ENCODE assay signal across 16 cellular contexts in genomic region chr2:171393487-171393886, GRCh38. TPM values are rescaled to one million over a fixed set of nuclear protein-coding genes. Genes with fewer than 3 reads are reported as not detected.
DNase-seq lines count a peak whose midpoint lies in the region; ATAC-seq and TF ChIP-seq lines count a peak whose summit lies in the region.
"Had no signal": no experiment of that assay in that cellular context is flagged by ENCODE, and none has a peak within 500 bp of the region (broad histone marks: within the 10 kb centered on the region; RNA-seq: fewer than 3 reads in every experiment).

No MANE protein-coding gene starts in this region.

- H3K27ac Mint-ChIP-seq in naive B cell = no peak overlapping the region
- no peak overlapping the region for H3K27ac Mint-ChIP-seq in activated CD4-positive, alpha-beta memory T cell treated with anti-CD3 and anti-CD28 coated beads, Interleukin-2, amount 10 ng/mL, durations not matched to agents 7 days and 5 days

- H3K9me3 ChIP-seq in Karpas-422 (ENCODE audit: low read length) (no peaks in the 10 kb centered on the region), OCI-LY7 (ENCODE audit: low read length) (no peaks in the 10 kb centered on the region)
- H3K9me3 ChIP-seq: BLaER1, Caco-2 had no signal

- H3K27me3 ChIP-seq in Karpas-422 (ENCODE audit: low read length) = no peaks in the 10 kb centered on the region
- H3K27me3 ChIP-seq: BLaER1 had no signal

- CTCF ChIA-PET in OCI-LY7 (lab: Charles Lee; ENCODE audit: unreplicated experiment) = interaction anchor here (0.6 kb wide), 1 partner anchor 21 kb away, joined by 3 read pairs; no protein-coding TSS in a partner anchor
- CTCF ChIA-PET in activated CD4-positive, alpha-beta memory T cell treated with anti-CD3 and anti-CD28 coated beads, Interleukin-2, amount 10 ng/mL, durations not matched to agents 7 days and 5 days (lab: Charles Lee) = interaction anchor here (0.6 to 1.4 kb wide), 2 partner anchors 23 to 66 kb away, joined by 3 to 4 read pairs; no protein-coding TSS in a partner anchor

- H3K4me3 ChIP-seq in Karpas-422 (ENCODE audit: low read length) (no peak overlapping the region), OCI-LY7 (ENCODE audit: low read depth, low read length, poor library complexity, severe bottlenecking) (no peak overlapping the region)
- H3K4me3 ChIP-seq: BLaER1, GM12878, GM23338 had no signal

- no peak overlapping the region for H3K4me3 Mint-ChIP-seq in naive B cell
- H3K4me3 Mint-ChIP-seq in activated CD4-positive, alpha-beta memory T cell treated with anti-CD3 and anti-CD28 coated beads, Interleukin-2, amount 10 ng/mL, durations not matched to agents 7 days and 5 days = no peak overlapping the region
- H3K4me3 Mint-ChIP-seq: CD8-positive, alpha-beta memory T cell; GM23338; H9 had no signal

- H3K9me2 ChIP-seq in Karpas-422 (replicated peaks; ENCODE audit: insufficient read depth, low read length) (no peaks in the 10 kb centered on the region), OCI-LY7 (ENCODE audit: insufficient read depth, low read length) (no peaks in the 10 kb centered on the region)

- H3K27me3 Mint-ChIP-seq in naive B cell = no peaks in the 10 kb centered on the region
- H3K27me3 Mint-ChIP-seq in activated CD4-positive, alpha-beta memory T cell treated with anti-CD3 and anti-CD28 coated beads, Interleukin-2, amount 10 ng/mL, durations not matched to agents 7 days and 5 days = no peaks in the 10 kb centered on the region
- H3K27me3 Mint-ChIP-seq: CD8-positive, alpha-beta memory T cell had no signal

- peaks cover 23% of the 10 kb centered on the region for H3K4me1 ChIP-seq in Karpas-422 (ENCODE audit: low read length)
- H3K4me1 ChIP-seq in OCI-LY7 (ENCODE audit: insufficient read depth, low read length, poor library complexity, severe bottlenecking) = peaks cover 59% of the 10 kb centered on the region
- H3K4me1 ChIP-seq: Caco-2 had no signal

- peaks cover 0 to 6% (median 0%) of the 10 kb centered on the region in 7 donors for H3K9me3 Mint-ChIP-seq in naive B cell
- peaks cover 3% of the 10 kb centered on the region for H3K9me3 Mint-ChIP-seq in activated CD4-positive, alpha-beta memory T cell treated with anti-CD3 and anti-CD28 coated beads, Interleukin-2, amount 10 ng/mL, durations not matched to agents 7 days and 5 days

- intact Hi-C loops in OCI-LY7 (cut with micrococcal nuclease; ENCODE audit: unreplicated experiment) = no loop called here

- BruUV-seq in OCI-LY7 (replicated peaks; lab: Mats Ljungman, UMichigan) = no TSS peak

- peaks cover 0 to 5% of the 10 kb centered on the region in 2 donors for H3K36me3 Mint-ChIP-seq in naive B cell
- H3K36me3 Mint-ChIP-seq in activated CD4-positive, alpha-beta memory T cell treated with anti-CD3 and anti-CD28 coated beads, Interleukin-2, amount 10 ng/mL, durations not matched to agents 7 days and 5 days (ENCODE audit: low read depth) = peaks cover 5% of the 10 kb centered on the region

- TF ChIP-seq CTCF in OCI-LY7 (conservative IDR thresholded peaks at IDR 0.05; ENCODE audit: low read length) = no peak

- no peak overlapping the region for H3K9ac ChIP-seq in Karpas-422 (ENCODE audit: low read length)
- H3K9ac ChIP-seq: BLaER1 had no signal

- H3K4me2 ChIP-seq in Karpas-422 (ENCODE audit: low read depth, low read length, poor library complexity, severe bottlenecking) = no peak overlapping the region
- peak overlapping the region; percentile 35; the same call in 1 of the 2 replicates for H3K4me2 ChIP-seq in OCI-LY7 (ENCODE audit: low read length)
- H3K4me2 ChIP-seq: BLaER1, GM23338 had no signal

- H3K79me2 ChIP-seq in Karpas-422 (ENCODE audit: low read length) (0 out of 2 replicates have a peak, but pooled peaks cover 5% of the 10 kb centered on the region), OCI-LY7 (ENCODE audit: insufficient read depth, low read depth, low read length) (peaks cover 16% of the 10 kb centered on the region; the same call in 1 of the 2 replicates)

- peak; percentile 49 to 53 for ATAC-seq in naive B cell (ENCODE audit: low read depth in 2 of 2)
- ATAC-seq: GM12878, GM23338 had no signal

- peaks cover 22 to 34% (median 31%) of the 10 kb centered on the region in 3 donors for H3K4me1 Mint-ChIP-seq in naive B cell
- peaks cover 19% of the 10 kb centered on the region for H3K4me1 Mint-ChIP-seq in activated CD4-positive, alpha-beta memory T cell treated with anti-CD3 and anti-CD28 coated beads, Interleukin-2, amount 10 ng/mL, durations not matched to agents 7 days and 5 days

- POLR2A ChIA-PET in OCI-LY7 (lab: Charles Lee) = interaction anchor here (0.7 to 5.3 kb wide), 11 partner anchors 7 to 389 kb away, joined by 3 to 35 read pairs (median 4); no protein-coding TSS in a partner anchor
- POLR2A ChIA-PET in activated CD4-positive, alpha-beta memory T cell treated with anti-CD3 and anti-CD28 coated beads, Interleukin-2, amount 10 ng/mL, durations not matched to agents 7 days and 5 days (lab: Charles Lee) = no interaction called here

- H3K36me3 ChIP-seq in Karpas-422 (ENCODE audit: insufficient read depth, low read length) (no peaks in the 10 kb centered on the region), OCI-LY7 (ENCODE audit: insufficient read depth, low read length) (peaks cover 4% of the 10 kb centered on the region)
- H3K36me3 ChIP-seq: BLaER1 had no signal

- H4K20me1 ChIP-seq in Karpas-422 (ENCODE audit: insufficient read depth, low read depth, low read length) (no peaks in the 10 kb centered on the region), OCI-LY7 (ENCODE audit: insufficient read depth, low read length) (no peaks in the 10 kb centered on the region)
- H4K20me1 ChIP-seq: BLaER1 had no signal

- peak; percentile 31 for DNase-seq in DMS79 treated with DMSO at 0.1 percent for 48 hours (lab: John Stamatoyannopoulos, UW)
- peak; percentile 22 for DNase-seq in Karpas-422
- DNase-seq in OCI-LY7 (ENCODE audit: low spot score) = no peak
- no peak for DNase-seq in naive B cell
- DNase-seq in superior temporal gyrus (ENCODE audit: extremely low spot score) = no peak
- no peak for DNase-seq in NCI-H748 (lab: John Stamatoyannopoulos, UW; ENCODE audit: unreplicated experiment)
- no peak for DNase-seq in activated CD4-positive, alpha-beta memory T cell treated with anti-CD3 and anti-CD28 coated beads, Interleukin-2, amount 10 ng/mL, durations not matched to agents 7 days and 5 days
- DNase-seq: 8988T; AML-193; Caco-2; CD8-positive, alpha-beta memory T cell; H9 had no signal

- H2AFZ ChIP-seq in Karpas-422 (ENCODE audit: low read length) (no peak overlapping the region), OCI-LY7 (ENCODE audit: low read length) (no peak overlapping the region)
- H2AFZ ChIP-seq: GM23338 had no signal

- H3K27ac ChIP-seq in Karpas-422 (ENCODE audit: low read length) (no peak overlapping the region), OCI-LY7 (ENCODE audit: low read depth, low read length, poor library complexity, severe bottlenecking) (no peak overlapping the region)
- H3K27ac ChIP-seq: BLaER1, HL-60 had no signal

RNA-seq across cellular contexts. Expression of gene METTL8, which starts 40.3 kb away (rescaled TPM):
- 13.1 and 16.5 TPM in 2 replicates for total RNA-seq in Karpas-422 (2014; rRNA removed; shearing (Covaris generic); ENCODE audit: low replicate concordance)
- total RNA-seq in OCI-LY7 (2014; rRNA removed; shearing (Covaris generic)) = 6.9 and 11.8 TPM in 2 replicates
- 28.3 and 33.0 TPM in 2 replicates for total RNA-seq in OCI-LY7 (2022)
- polyA plus RNA-seq in naive B cell (ENCODE audit: low read depth in 6 of 6) = 10 to 100 TPM; 25.9 to 70.3 (median 54.4) TPM
- total RNA-seq in activated CD4-positive, alpha-beta memory T cell treated with anti-CD3 and anti-CD28 coated beads, Interleukin-2, amount 10 ng/mL, durations not matched to agents 7 days and 5 days = 10 to 100 TPM; 13.6 to 20.0 TPM

RNA-seq across cellular contexts. Expression of gene DCAF17, which starts 40.5 kb away (rescaled TPM):
- 22.3 and 63.2 TPM in 2 replicates for total RNA-seq in Karpas-422 (2014; rRNA removed; shearing (Covaris generic); ENCODE audit: low replicate concordance)
- total RNA-seq in OCI-LY7 (2014; rRNA removed; shearing (Covaris generic)) = 24.1 and 25.9 TPM in 2 replicates
- total RNA-seq in OCI-LY7 (2022) = 39.8 and 40.9 TPM in 2 replicates
- 10 to 100 TPM; 13.4 to 20.1 (median 17.0) TPM for polyA plus RNA-seq in naive B cell (ENCODE audit: low read depth in 6 of 6)
- 10 to 100 TPM; 12.8 to 14.8 TPM for total RNA-seq in activated CD4-positive, alpha-beta memory T cell treated with anti-CD3 and anti-CD28 coated beads, Interleukin-2, amount 10 ng/mL, durations not matched to agents 7 days and 5 days

Comparison
In these comparisons a context has a peak if more than half of its experiments do, and no peak if none do; other contexts are left out.
1. DNase-seq: peak in DMS79 treated with DMSO at 0.1 percent for 48 hours (single experiment) and Karpas-422 (single experiment); none in OCI-LY7 (single experiment), naive B cell (single experiment), superior temporal gyrus (single experiment), NCI-H748 (single experiment) and activated CD4-positive, alpha-beta memory T cell treated with anti-CD3 and anti-CD28 coated beads, Interleukin-2, amount 10 ng/mL, durations not matched to agents 7 days and 5 days (single experiment).